ENCODE assay signal across 9 cellular contexts in genomic region chr6:28353981-28354676, GRCh38. TPM values are rescaled to one million over a fixed set of nuclear protein-coding genes. Genes with fewer than 3 reads are reported as not detected.
DNase-seq lines count a peak whose midpoint lies in the region; ATAC-seq and TF ChIP-seq lines count a peak whose summit lies in the region.
"Had no signal": no experiment of that assay in that cellular context is flagged by ENCODE, and none has a peak within 500 bp of the region (broad histone marks: within the 10 kb centered on the region; RNA-seq: fewer than 3 reads in every experiment).

No MANE protein-coding gene starts in this region.

- no peak for ATAC-seq in activated naive CD8-positive, alpha-beta T cell treated with anti-CD3 and anti-CD28 coated beads, Interleukin-2, amount 50 U/mL, for 24 hours
- ATAC-seq in left lung = peak; percentile 26
- no peak for ATAC-seq in GM18498 (IDR thresholded peaks at IDR 0.05; ENCODE audit: unreplicated experiment)

- H3K27ac ChIP-seq in left lung (peak overlapping the region; percentile 77 to 86), vagina (peak overlapping the region; percentile 89)

- H3K27me3 ChIP-seq in left lung (no peaks in the 10 kb centered on the region), vagina (no peaks in the 10 kb centered on the region)

- intact Hi-C loops in MCF 10A (cut with micrococcal nuclease) (no loop called here), left lung (cut with DNase I) (no loop called here), vagina (cut with DNase I) (loop anchor here (10.0 kb wide), 1 partner anchor 229 kb away; the partner anchor contains the start of gene ZSCAN16)
- intact Hi-C loops in activated CD4-positive, alpha-beta memory T cell treated with anti-CD3 and anti-CD28 coated beads for 36 hours (cut with micrococcal nuclease) = loop anchor here (10.0 kb wide), 1 partner anchor 539 kb away; a partner anchor contains a TSS

- peaks cover 12 to 44% of the 10 kb centered on the region in 2 donors for H3K4me1 ChIP-seq in left lung
- H3K4me1 ChIP-seq in vagina = peaks cover 50% of the 10 kb centered on the region

- no TSS peak for BruUV-seq in MCF 10A (replicated peaks; lab: Mats Ljungman, UMichigan)

- H3K9me3 ChIP-seq in left lung (no peaks in the 10 kb centered on the region), vagina (no peaks in the 10 kb centered on the region)

- H3K36me3 Mint-ChIP-seq in activated naive CD8-positive, alpha-beta T cell = no peaks in the 10 kb centered on the region
- H3K36me3 Mint-ChIP-seq in activated naive CD8-positive, alpha-beta T cell treated with anti-CD3 and anti-CD28 coated beads, Interleukin-2, amount 50 U/mL, for 24 hours (ENCODE audit: low read depth) = peaks cover 2% of the 10 kb centered on the region
- H3K36me3 Mint-ChIP-seq in MCF 10A (ENCODE audit: insufficient read depth, unreplicated experiment) = peaks cover 5% of the 10 kb centered on the region
- H3K36me3 Mint-ChIP-seq in nephron progenitor cell (ENCODE audit: low read depth) = peaks cover 36% of the 10 kb centered on the region
- peaks cover 1% of the 10 kb centered on the region for H3K36me3 Mint-ChIP-seq in activated CD4-positive, alpha-beta memory T cell treated with anti-CD3 and anti-CD28 coated beads for 36 hours

- no peaks in the 10 kb centered on the region for H3K9me3 Mint-ChIP-seq in activated naive CD8-positive, alpha-beta T cell (ENCODE audit: low read depth)
- H3K9me3 Mint-ChIP-seq in activated naive CD8-positive, alpha-beta T cell treated with anti-CD3 and anti-CD28 coated beads, Interleukin-2, amount 50 U/mL, for 24 hours = no peaks in the 10 kb centered on the region
- H3K9me3 Mint-ChIP-seq in MCF 10A (ENCODE audit: unreplicated experiment) (no peaks in the 10 kb centered on the region), nephron progenitor cell (peaks cover 24% of the 10 kb centered on the region)
- H3K9me3 Mint-ChIP-seq in activated CD4-positive, alpha-beta memory T cell treated with anti-CD3 and anti-CD28 coated beads for 36 hours = no peaks in the 10 kb centered on the region

- no peak for DNase-seq in activated naive CD8-positive, alpha-beta T cell treated with anti-CD3 and anti-CD28 coated beads, Interleukin-2, amount 50 U/mL, for 24 hours
- peak; percentile 86 for DNase-seq in MCF 10A (ENCODE audit: unreplicated experiment)
- DNase-seq in left lung = peak; percentile 64 to 74
- DNase-seq in vagina (ENCODE audit: extremely low spot score in 2 of 2) = no peak
- no peak for DNase-seq in nephron progenitor cell
- DNase-seq in activated CD4-positive, alpha-beta memory T cell treated with anti-CD3 and anti-CD28 coated beads for 36 hours = no peak

- no peak for TF ChIP-seq CTCF in MCF 10A (IDR thresholded peaks at IDR 0.05; ENCODE audit: unreplicated experiment)
- TF ChIP-seq CTCF in left lung (IDR thresholded peaks at IDR 0.05) = no peak
- no peak for TF ChIP-seq CTCF in vagina (IDR thresholded peaks at IDR 0.05)
- no peak for TF ChIP-seq CTCF in nephron progenitor cell (IDR thresholded peaks at IDR 0.05)

- H3K27me3 Mint-ChIP-seq in activated naive CD8-positive, alpha-beta T cell = no peaks in the 10 kb centered on the region
- no peaks in the 10 kb centered on the region for H3K27me3 Mint-ChIP-seq in activated naive CD8-positive, alpha-beta T cell treated with anti-CD3 and anti-CD28 coated beads, Interleukin-2, amount 50 U/mL, for 24 hours
- H3K27me3 Mint-ChIP-seq in MCF 10A (ENCODE audit: insufficient read depth, unreplicated experiment) (no peaks in the 10 kb centered on the region), nephron progenitor cell (ENCODE audit: low read depth, poor library complexity) (no peaks in the 10 kb centered on the region)
- no peaks in the 10 kb centered on the region for H3K27me3 Mint-ChIP-seq in activated CD4-positive, alpha-beta memory T cell treated with anti-CD3 and anti-CD28 coated beads for 36 hours
- H3K27me3 Mint-ChIP-seq: B cell had no signal

- POLR2A ChIA-PET in MCF 10A (lab: Yijun Ruan, JAX) = interaction anchor here (0.5 to 7.6 kb wide), 18 partner anchors 17 to 568 kb away, joined by 3 to 110 read pairs (median 6); partner anchors contain the start of genes PGBD1, ZKSCAN4, ZKSCAN8 and ZSCAN26
- POLR2A ChIA-PET in activated CD4-positive, alpha-beta memory T cell treated with anti-CD3 and anti-CD28 coated beads for 36 hours (lab: Charles Lee) = no interaction called here

- peaks cover 39% of the 10 kb centered on the region for H3K4me1 Mint-ChIP-seq in activated naive CD8-positive, alpha-beta T cell (ENCODE audit: low read depth)
- H3K4me1 Mint-ChIP-seq in activated naive CD8-positive, alpha-beta T cell treated with anti-CD3 and anti-CD28 coated beads, Interleukin-2, amount 50 U/mL, for 24 hours = peaks cover 39% of the 10 kb centered on the region
- peaks cover 18% of the 10 kb centered on the region for H3K4me1 Mint-ChIP-seq in MCF 10A (ENCODE audit: insufficient read depth, unreplicated experiment)
- peaks cover 44% of the 10 kb centered on the region for H3K4me1 Mint-ChIP-seq in nephron progenitor cell
- peaks cover 30% of the 10 kb centered on the region for H3K4me1 Mint-ChIP-seq in activated CD4-positive, alpha-beta memory T cell treated with anti-CD3 and anti-CD28 coated beads for 36 hours (ENCODE audit: low read depth)

- H3K27ac Mint-ChIP-seq in activated naive CD8-positive, alpha-beta T cell = peak overlapping the region; percentile 74
- no peak overlapping the region for H3K27ac Mint-ChIP-seq in activated naive CD8-positive, alpha-beta T cell treated with anti-CD3 and anti-CD28 coated beads, Interleukin-2, amount 50 U/mL, for 24 hours
- H3K27ac Mint-ChIP-seq in MCF 10A (ENCODE audit: low read depth, unreplicated experiment) = peak overlapping the region; percentile 77
- no peak overlapping the region for H3K27ac Mint-ChIP-seq in nephron progenitor cell
- H3K27ac Mint-ChIP-seq in activated CD4-positive, alpha-beta memory T cell treated with anti-CD3 and anti-CD28 coated beads for 36 hours = no peak overlapping the region
- H3K27ac Mint-ChIP-seq: B cell had no signal

- no peak overlapping the region for H3K4me3 Mint-ChIP-seq in activated naive CD8-positive, alpha-beta T cell
- H3K4me3 Mint-ChIP-seq in activated naive CD8-positive, alpha-beta T cell treated with anti-CD3 and anti-CD28 coated beads, Interleukin-2, amount 50 U/mL, for 24 hours = no peak overlapping the region
- H3K4me3 Mint-ChIP-seq in MCF 10A (ENCODE audit: unreplicated experiment) (peak overlapping the region; percentile 52), nephron progenitor cell (no peak overlapping the region)
- H3K4me3 Mint-ChIP-seq in activated CD4-positive, alpha-beta memory T cell treated with anti-CD3 and anti-CD28 coated beads for 36 hours = no peak overlapping the region
- H3K4me3 Mint-ChIP-seq: B cell had no signal

- CTCF ChIA-PET in MCF 10A (lab: Yijun Ruan, JAX) = interaction anchor here (0.5 to 5.5 kb wide), 15 partner anchors 16 to 1207 kb away, joined by 3 to 35 read pairs (median 8); partner anchors contain the start of genes ZKSCAN4, ZSCAN26 and ZSCAN31
- CTCF ChIA-PET in activated CD4-positive, alpha-beta memory T cell treated with anti-CD3 and anti-CD28 coated beads for 36 hours (lab: Charles Lee) = no interaction called here

- H3K4me3 ChIP-seq in left lung (no peak overlapping the region), vagina (peak overlapping the region in 1 of 2 donors; percentile 29)

- no peaks in the 10 kb centered on the region for H3K36me3 ChIP-seq in left lung
- H3K36me3 ChIP-seq in vagina = no peaks in the 10 kb centered on the region

- no peak for TF ChIP-seq POLR2A in vagina (IDR thresholded peaks at IDR 0.05)

RNA-seq across cellular contexts. Expression of gene ZKSCAN3, which starts 4.4 kb away (rescaled TPM):
- 2.7 and 3.7 TPM in 2 replicates for total RNA-seq in MCF 10A (2022)
- total RNA-seq in left lung = 1 to 10 TPM; 7.0 to 7.7 TPM
- 2.9 TPM for total RNA-seq in vagina
- 1 to 10 TPM; 2.2 to 2.7 TPM for total RNA-seq in activated CD4-positive, alpha-beta memory T cell treated with anti-CD3 and anti-CD28 coated beads for 36 hours

RNA-seq across cellular contexts. Expression of gene ZSCAN31, which starts 18.2 kb away (rescaled TPM):
- total RNA-seq in MCF 10A (2022) (5.0 and 6.7 TPM in 2 replicates), left lung (10 to 100 TPM in 1 of 2 donors, 1 to 10 TPM in 1; 7.1 to 30.8 TPM), vagina (11.3 TPM)
- total RNA-seq in activated CD4-positive, alpha-beta memory T cell treated with anti-CD3 and anti-CD28 coated beads for 36 hours = 1 to 10 TPM in 1 of 2 experiments, under 1 TPM in 1; 0.77 to 1.6 TPM

RNA-seq across cellular contexts. Expression of gene ZSCAN12, which starts 45.4 kb away (rescaled TPM):
- total RNA-seq in MCF 10A (2022) = 4.4 and 5.3 TPM in 2 replicates
- total RNA-seq in left lung = 1 to 10 TPM; 5.2 to 6.0 TPM
- 5.9 TPM for total RNA-seq in vagina
- total RNA-seq in activated CD4-positive, alpha-beta memory T cell treated with anti-CD3 and anti-CD28 coated beads for 36 hours = 1 to 10 TPM; 4.1 to 4.4 TPM

Comparison
In these comparisons a context has a peak if more than half of its experiments do, and no peak if none do; other contexts are left out.
1. H3K27ac Mint-ChIP-seq: peak in activated naive CD8-positive, alpha-beta T cell (single experiment) and MCF 10A (single experiment); none in activated naive CD8-positive, alpha-beta T cell treated with anti-CD3 and anti-CD28 coated beads, Interleukin-2, amount 50 U/mL, for 24 hours (single experiment), nephron progenitor cell (single experiment) and activated CD4-positive, alpha-beta memory T cell treated with anti-CD3 and anti-CD28 coated beads for 36 hours (single experiment).
2. DNase-seq: peak in MCF 10A (single experiment) and left lung (2 of 2); none in activated naive CD8-positive, alpha-beta T cell treated with anti-CD3 and anti-CD28 coated beads, Interleukin-2, amount 50 U/mL, for 24 hours (single experiment), vagina (0 of 2), nephron progenitor cell (single experiment) and activated CD4-positive, alpha-beta memory T cell treated with anti-CD3 and anti-CD28 coated beads for 36 hours (single experiment).
3. intact Hi-C loops: an anchor here in vagina (10.0 kb wide) and activated CD4-positive, alpha-beta memory T cell treated with anti-CD3 and anti-CD28 coated beads for 36 hours (10.0 kb wide); none called in MCF 10A and left lung.